Comparison of ENCODE assay signal across 10 cellular contexts in the genomic region with DNA sequence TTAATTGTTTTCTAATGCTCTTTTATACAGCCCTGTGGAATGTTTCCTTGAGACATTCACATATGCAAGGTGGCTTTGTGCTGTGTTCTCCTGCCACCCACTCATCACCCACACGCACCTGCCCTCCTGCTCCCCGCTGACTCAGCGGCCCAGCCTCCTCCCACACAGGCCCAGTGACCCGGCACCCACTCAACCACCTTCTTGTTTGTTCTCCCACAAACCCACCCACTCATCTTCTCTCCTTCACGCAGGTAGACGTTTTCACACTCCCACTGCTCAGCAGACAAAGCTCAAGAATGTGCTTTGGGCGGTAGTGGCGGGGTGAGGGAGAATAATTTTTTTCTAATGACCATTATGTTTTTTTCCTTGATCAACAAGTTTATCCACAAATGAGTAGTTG. TPM values are rescaled to one million over a fixed set of nuclear protein-coding genes. Genes with fewer than 3 reads are reported as not detected.
DNase-seq lines count a peak whose midpoint lies in the region; ATAC-seq, FAIRE-seq and TF ChIP-seq lines count a peak whose summit lies in the region.
"Had no signal": no experiment of that assay in that cellular context is flagged by ENCODE, and none has a peak within 500 bp of the region (broad histone marks: within the 10 kb centered on the region; RNA-seq: fewer than 3 reads in every experiment).

No MANE protein-coding gene starts in this region.

- H3K4me3 ChIP-seq in kidney (ENCODE audit: low read length in 2 of 2), result no peak overlapping the region

- peaks cover 3 to 4% of the 10 kb centered on the region in 2 donors for H3K9me3 ChIP-seq in kidney (ENCODE audit: control insufficient read depth in 1 of 2, low read length in 2 of 2)

- TF ChIP-seq CTCF in kidney (IDR thresholded peaks at IDR 0.05; ENCODE audit: borderline replicate concordance, extremely low read depth, insufficient read depth), result no peak

- no peak for FAIRE-seq in kidney (lab: Jason Lieb, UNC)

- H3K27ac ChIP-seq in kidney (ENCODE audit: low read depth in 2 of 2, low read length in 2 of 2), result no peak overlapping the region
- H3K27ac ChIP-seq: 22Rv1 had no signal

- H3K4me1 ChIP-seq in kidney (ENCODE audit: control insufficient read depth in 1 of 2, insufficient read depth in 1 of 2, low read depth in 1 of 2, low read length in 2 of 2), result no peaks in the 10 kb centered on the region

- DNase-seq in DMS53 (lab: John Stamatoyannopoulos, UW) (peak; percentile 10), DMS53 treated with DMSO at 0.1 percent for 48 hours (lab: John Stamatoyannopoulos, UW; ENCODE audit: unreplicated experiment) (no peak), kidney (peak; percentile 69), cortex of kidney (lab: John Stamatoyannopoulos, UW) (no peak)
- peak; percentile 8 for DNase-seq in activated CD4-positive, alpha-beta T cell treated with anti-CD3 and anti-CD28 coated beads, Interleukin-2, amount 50 U/mL, for 1 hour
- peak; percentile 7 to 20 for DNase-seq in stimulated activated CD8-positive, alpha-beta memory T cell treated with anti-CD3 and anti-CD28 coated beads, Interleukin-4, amount 100 ng/mL, for 1 hour (ENCODE audit: low read depth in 2 of 2, low spot score in 1 of 2)
- DNase-seq: NCI-H2171 treated with DMSO at 0.1 percent for 48 hours had no signal

- no peak overlapping the region for H3K9ac ChIP-seq in kidney (ENCODE audit: low read length in 2 of 2)

- ATAC-seq in HG02571 (IDR thresholded peaks at IDR 0.05; ENCODE audit: unreplicated experiment), result no peak
- no peak for ATAC-seq in GM18867 (IDR thresholded peaks at IDR 0.05; ENCODE audit: unreplicated experiment)

- intact Hi-C loops in kidney (cut with DNase I), result no loop called here

- H3K36me3 ChIP-seq in kidney (ENCODE audit: control insufficient read depth in 1 of 2, insufficient read depth in 2 of 2, low read length in 2 of 2), result no peaks in the 10 kb centered on the region

RNA-seq across cellular contexts. Expression of a gene that starts 28.6 kb away (rescaled TPM):
- 5.2 TPM for total RNA-seq in kidney
- polyA plus RNA-seq in kidney (ENCODE audit: insufficient read depth, low read depth, low replicate concordance), result 2.3 TPM

Comparison
In these comparisons a context has a peak if more than half of its experiments do, and no peak if none do; other contexts are left out.
1. DNase-seq: peak in DMS53 (single experiment), activated CD4-positive, alpha-beta T cell treated with anti-CD3 and anti-CD28 coated beads, Interleukin-2, amount 50 U/mL, for 1 hour (single experiment), kidney (single experiment) and stimulated activated CD8-positive, alpha-beta memory T cell treated with anti-CD3 and anti-CD28 coated beads, Interleukin-4, amount 100 ng/mL, for 1 hour (2 of 2); none in DMS53 treated with DMSO at 0.1 percent for 48 hours (single experiment) and cortex of kidney (single experiment).